In the genomic region with DNA sequence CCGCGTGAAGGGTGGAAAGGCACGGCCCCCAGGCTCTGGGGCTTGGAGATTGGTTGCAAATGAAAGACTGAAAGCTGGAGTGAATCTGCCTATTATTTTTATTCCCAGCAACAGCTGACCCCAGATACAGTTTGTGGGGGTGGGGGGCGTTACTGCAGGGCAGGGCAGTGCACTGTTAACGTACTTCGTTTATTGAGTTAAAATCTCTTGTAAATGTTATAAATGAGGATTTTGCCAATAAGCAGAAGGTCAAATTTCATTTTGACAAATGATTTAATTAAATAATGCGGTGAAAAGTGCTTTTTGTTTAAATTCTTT, we compare ENCODE assay signal across 8 cellular contexts. TPM values are rescaled to one million over a fixed set of nuclear protein-coding genes. Genes with fewer than 3 reads are reported as not detected.
DNase-seq lines count a peak whose midpoint lies in the region; ATAC-seq and TF ChIP-seq lines count a peak whose summit lies in the region.

No MANE protein-coding gene starts in this region.

- peaks cover 12% of the 10 kb centered on the region for H3K79me1 ChIP-seq in mesendoderm (ENCODE audit: low read length)

- no peaks in the 10 kb centered on the region for H3K9me3 Mint-ChIP-seq in MCF 10A (ENCODE audit: unreplicated experiment)

- no peaks in the 10 kb centered on the region for H3K9me3 ChIP-seq in heart left ventricle

- H3K4me1 Mint-ChIP-seq in MCF 10A (ENCODE audit: insufficient read depth, unreplicated experiment): peaks cover 10% of the 10 kb centered on the region

- no peak overlapping the region for H2BK120ac ChIP-seq in mesendoderm (ENCODE audit: low read depth, low read length)

- peak overlapping the region; percentile 55 for H3K4me2 ChIP-seq in mesendoderm (ENCODE audit: low read length)

- H3K27me3 Mint-ChIP-seq in MCF 10A (ENCODE audit: insufficient read depth, unreplicated experiment): no peaks in the 10 kb centered on the region

- DNase-seq in heart left ventricle (no peak), cardiac septum (ENCODE audit: low spot score) (no peak), MCF 10A (ENCODE audit: unreplicated experiment) (no peak), mesendoderm (no peak), Ammon's horn (ENCODE audit: low spot score) (no peak)

- 2 to 4% (median 2%) methylated on average over 7 of the region's 7 CpGs for WGBS in heart left ventricle, 4 donors
- no CpG with 5 or more reads among the region's 7 CpGs for WGBS in mesendoderm (ENCODE audit: extremely low coverage, insufficient coverage, low lambda C conversion rate)
- under 1% methylated on average over 7 of the region's 7 CpGs for WGBS in urinary bladder

- TF ChIP-seq CTCF in heart left ventricle (IDR thresholded peaks at IDR 0.05) (no peak), MCF 10A (IDR thresholded peaks at IDR 0.05; ENCODE audit: unreplicated experiment) (no peak)

- no peak for ATAC-seq in heart left ventricle
- no peak for ATAC-seq in esophagus mucosa
- ATAC-seq in HG02981 (IDR thresholded peaks at IDR 0.05; ENCODE audit: unreplicated experiment): no peak

- peak overlapping the region; percentile 75 for H3K18ac ChIP-seq in mesendoderm (ENCODE audit: low read length)

- H3K36me3 Mint-ChIP-seq in MCF 10A (ENCODE audit: insufficient read depth, unreplicated experiment): peaks cover 17% of the 10 kb centered on the region

- peak overlapping the region; percentile 94 for H3K4me3 Mint-ChIP-seq in MCF 10A (ENCODE audit: unreplicated experiment)

- BruUV-seq in MCF 10A (replicated peaks; lab: Mats Ljungman, UMichigan): no TSS peak

- H3K27me3 ChIP-seq in heart left ventricle (no peaks in the 10 kb centered on the region), mesendoderm (ENCODE audit: insufficient read depth, low read length, poor library complexity) (no peaks in the 10 kb centered on the region)

- no peak overlapping the region for H4K8ac ChIP-seq in mesendoderm (ENCODE audit: low read depth, low read length)

- peak overlapping the region; percentile 69 to 95 (median 90) for H3K4me3 ChIP-seq in heart left ventricle
- peak overlapping the region; percentile 20 for H3K4me3 ChIP-seq in mesendoderm (ENCODE audit: low read length)
- peak overlapping the region; percentile 50 for H3K4me3 ChIP-seq in urinary bladder (ENCODE audit: low read depth, low read length)

- peaks cover 26% of the 10 kb centered on the region for H3K79me2 ChIP-seq in mesendoderm (ENCODE audit: control insufficient read depth, insufficient read depth, low read length)

- no peak overlapping the region for H2BK5ac ChIP-seq in mesendoderm (ENCODE audit: low read length)

- H4K5ac ChIP-seq in mesendoderm (ENCODE audit: low read length): no peak overlapping the region

- peak overlapping the region; percentile 80 for H3K9ac ChIP-seq in mesendoderm (ENCODE audit: low read length)

- H3K4ac ChIP-seq in mesendoderm (ENCODE audit: low read depth, low read length): peak overlapping the region; percentile 89

- intact Hi-C loops in heart left ventricle (cut with DNase I) (loop anchor here in 8 of 10 donors (2.0 to 10.0 kb wide), 8 partner anchors 41 to 294 kb away; a partner anchor contains a TSS), cardiac septum (cut with DNase I) (loop anchor here (1.0 to 5.0 kb wide), 2 partner anchors 97 to 294 kb away; no protein-coding TSS in a partner anchor), MCF 10A (cut with micrococcal nuclease) (no loop called here)

- peak overlapping the region; percentile 100 for H3K27ac Mint-ChIP-seq in MCF 10A (ENCODE audit: low read depth, unreplicated experiment)

- H3K56ac ChIP-seq in mesendoderm (ENCODE audit: low read length): peak overlapping the region; percentile 84

- H3K36me3 ChIP-seq in heart left ventricle: no peaks in the 10 kb centered on the region
- no peaks in the 10 kb centered on the region for H3K36me3 ChIP-seq in mesendoderm (ENCODE audit: control insufficient read depth, insufficient read depth, low read length)
- no peaks in the 10 kb centered on the region for H3K36me3 ChIP-seq in urinary bladder (ENCODE audit: insufficient read depth)

- POLR2A ChIA-PET in MCF 10A (lab: Yijun Ruan, JAX): interaction anchor here (0.5 to 6.0 kb wide), 20 partner anchors 9 to 948 kb away, joined by 3 to 122 read pairs (median 4); a partner anchor contains a TSS

- no peak overlapping the region for H2BK15ac ChIP-seq in mesendoderm (replicated peaks; ENCODE audit: low read depth)

- H3K27ac ChIP-seq in heart left ventricle: peak overlapping the region; percentile 91 to 100 (median 96)
- peak overlapping the region; percentile 99 for H3K27ac ChIP-seq in mesendoderm (ENCODE audit: low read depth, low read length)
- peak overlapping the region; percentile 99 for H3K27ac ChIP-seq in urinary bladder (ENCODE audit: low read depth)

- H3K4me1 ChIP-seq in heart left ventricle (peaks cover 0 to 45% (median 27%) of the 10 kb centered on the region in 12 donors), mesendoderm (ENCODE audit: control insufficient read depth, low read depth, low read length) (no peaks in the 10 kb centered on the region), urinary bladder (ENCODE audit: insufficient read depth) (no peaks in the 10 kb centered on the region)

- no peak overlapping the region for H3K23ac ChIP-seq in mesendoderm (ENCODE audit: low read length)

- no peak overlapping the region for H2AK5ac ChIP-seq in mesendoderm (ENCODE audit: low read length)

- CTCF ChIA-PET in MCF 10A (lab: Yijun Ruan, JAX): interaction anchor here (0.6 kb wide), 1 partner anchor 39 kb away, joined by 3 read pairs; no protein-coding TSS in a partner anchor

- TF ChIP-seq POLR2A in heart left ventricle (IDR thresholded peaks at IDR 0.05): no peak

RNA-seq across cellular contexts. Expression of a gene that starts 1.0 kb away (rescaled TPM):
- total RNA-seq in heart left ventricle: 10 to 100 TPM; 42.1 to 88.6 (median 53.5) TPM
- polyA plus RNA-seq in heart left ventricle: 10 to 100 TPM; 18.1 to 56.7 TPM
- total RNA-seq in cardiac septum: 44.2 TPM
- 38.5 and 61.6 TPM in 2 replicates for total RNA-seq in MCF 10A (2022)
- 28.8 TPM for polyA plus RNA-seq in mesendoderm (2013, experiment 1 of 2)
- 30.4 TPM for polyA plus RNA-seq in mesendoderm (2013, experiment 2 of 2)
- 47.3 TPM for total RNA-seq in urinary bladder
- 37.2 TPM for polyA plus RNA-seq in urinary bladder
- total RNA-seq in esophagus mucosa: 36.7 TPM

Comparison
In these comparisons a context has a peak if more than half of its experiments do, and no peak if none do; other contexts are left out.
1. H3K4me3 ChIP-seq: peak in every context shown above with its lines; median percentile 90 in heart left ventricle; 50 in urinary bladder; 20 in mesendoderm.